In the genomic region with DNA sequence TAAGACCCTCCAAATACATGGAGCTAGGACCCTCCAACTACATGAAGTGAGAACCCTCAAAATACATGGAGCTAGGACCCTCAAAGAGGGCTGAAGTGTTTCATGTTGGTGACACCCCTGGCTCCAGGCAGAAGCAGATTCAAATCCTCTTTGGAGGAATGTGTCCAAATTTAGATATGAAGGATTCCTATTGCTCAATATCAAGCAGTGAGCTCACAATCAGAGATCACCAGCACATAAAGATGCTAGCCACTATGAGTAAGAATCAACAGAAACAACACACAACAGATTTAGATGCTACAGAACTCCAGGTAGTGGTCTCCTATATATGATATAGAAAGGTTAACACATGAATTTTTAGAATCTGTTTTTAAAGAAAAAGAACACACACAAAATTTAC, we compare ENCODE assay signal across 19 cellular contexts. TPM values are rescaled to one million over a fixed set of nuclear protein-coding genes. Genes with fewer than 3 reads are reported as not detected.
DNase-seq lines count a peak whose midpoint lies in the region; ATAC-seq, FAIRE-seq and TF ChIP-seq lines count a peak whose summit lies in the region.
"Had no signal": no experiment of that assay in that cellular context is flagged by ENCODE, and none has a peak within 500 bp of the region (broad histone marks: within the 10 kb centered on the region; RNA-seq: fewer than 3 reads in every experiment).

No MANE protein-coding gene starts in this region.

- no peaks in the 10 kb centered on the region for H3F3A ChIP-seq in GM23248 (ENCODE audit: insufficient read depth)

- DNase-seq in A549 (ENCODE audit: low read depth in 1 of 2, low spot score in 1 of 2), result no peak
- peak; percentile 63 for DNase-seq in GM23248
- DNase-seq in K562 (ENCODE audit: extremely low read depth in 1 of 4, low spot score in 3 of 4), result no peak
- peak; percentile 32 to 37 for DNase-seq in foreskin fibroblast
- no peak for DNase-seq in glomerular visceral epithelial cell (ENCODE audit: extremely low spot score)
- DNase-seq in T-helper 9 cell, result no peak
- DNase-seq in posterior vena cava (ENCODE audit: low spot score), result no peak
- DNase-seq: DMS79; H9; NCI-H1105 treated with DMSO at 0.1 percent for 48 hours; NCI-H1694; NCI-H2081 treated with DMSO at 0.1 percent for 48 hours; NCI-H510A; NCI-H748 treated with DMSO at 0.1 percent for 48 hours; NK-92 treated with Interleukin-12 subunit alpha and Interleukin-12 subunit beta, amount 100 ng/mL, for 24 hours; Peyer's patch had no signal

- POLR2A ChIA-PET in A549 (lab: Yijun Ruan, JAX) (no interaction called here), K562 (lab: Yijun Ruan, JAX) (interaction anchor here (0.6 to 1.5 kb wide), 6 partner anchors 10 to 47 kb away, joined by 3 to 5 read pairs (median 4); no protein-coding TSS in a partner anchor)

- peaks cover 4% of the 10 kb centered on the region; the same call in 1 of the 3 replicates for H3K9me3 ChIP-seq in A549
- no peaks in the 10 kb centered on the region for H3K9me3 ChIP-seq in GM23248 (ENCODE audit: low read depth)
- peaks cover 3% of the 10 kb centered on the region; the same call in 1 of the 2 replicates for H3K9me3 ChIP-seq in K562 (replicated peaks; ENCODE audit: control insufficient read depth, insufficient read depth, low read depth, low read length)
- H3K9me3 ChIP-seq: Peyer's patch had no signal

- H4K20me1 ChIP-seq in GM23248 (ENCODE audit: insufficient read depth) (no peaks in the 10 kb centered on the region), K562 (replicated peaks; ENCODE audit: control insufficient read depth, insufficient read depth, low read length) (no peaks in the 10 kb centered on the region)
- H4K20me1 ChIP-seq: BLaER1 treated with 17β-estradiol and CSF1 and Interleukin-3, amounts not matched to agents 10 nM and 100 nM had no signal

- TF ChIP-seq RAD21 in A549 (conservative IDR thresholded peaks at IDR 0.05 in 1 of 2, IDR thresholded peaks at IDR 0.05 in 1 of 2) (no peak), K562 (CRISPR knock-in tag; conservative IDR thresholded peaks at IDR 0.05 in 1 of 2, IDR thresholded peaks at IDR 0.05 in 1 of 2) (no peak)

- TF ChIP-seq EP300 in A549 (IDR thresholded peaks at IDR 0.05), result no peak
- no peak for TF ChIP-seq EP300 in K562 (IDR thresholded peaks at IDR 0.05; ENCODE audit: low read length)

- in situ Hi-C loops in GM23248 (cut with MboI) (no loop called here), K562 (cut with MboI) (no loop called here)

- H3K4me2 ChIP-seq in A549 (no peak overlapping the region), GM23248 (ENCODE audit: unreplicated experiment) (no peak overlapping the region), K562 (ENCODE audit: insufficient read depth, low read length) (no peak overlapping the region)

- H3K27me3 ChIP-seq in GM23248 (replicated peaks; ENCODE audit: insufficient read depth), result no peaks in the 10 kb centered on the region
- no peaks in the 10 kb centered on the region for H3K27me3 ChIP-seq in K562 (ENCODE audit: control insufficient read depth in 2 of 2, insufficient read depth in 2 of 2, low read length in 2 of 2)
- H3K27me3 ChIP-seq: BLaER1 treated with 17β-estradiol and CSF1 and Interleukin-3, amounts not matched to agents 10 nM and 100 nM; Peyer's patch had no signal

- no peaks in the 10 kb centered on the region for H3K9me1 ChIP-seq in K562 (ENCODE audit: control insufficient read depth, insufficient read depth, low read length)

- no peak overlapping the region for H3K27ac ChIP-seq in A549
- H3K27ac ChIP-seq in GM23248, result no peak overlapping the region
- no peak overlapping the region for H3K27ac ChIP-seq in K562 (ENCODE audit: extremely low read depth, low read depth, low read length)
- H3K27ac ChIP-seq: BLaER1 treated with 17β-estradiol and CSF1 and Interleukin-3, amounts not matched to agents 10 nM and 100 nM; Peyer's patch had no signal

- CTCF ChIA-PET in A549 (lab: Yijun Ruan, JAX) (interaction anchor here (0.5 to 5.4 kb wide), 6 partner anchors 18 to 179 kb away, joined by 3 to 50 read pairs (median 6); no protein-coding TSS in a partner anchor), K562 (lab: Yijun Ruan, JAX; ENCODE audit: low intra/inter-chr PET ratio) (no interaction called here)

- H3K9ac ChIP-seq in GM23248, result no peak overlapping the region
- no peak overlapping the region for H3K9ac ChIP-seq in K562 (ENCODE audit: insufficient read depth in 1 of 2, low read depth in 2 of 2, low read length in 2 of 2)
- H3K9ac ChIP-seq: BLaER1 treated with 17β-estradiol and CSF1 and Interleukin-3, amounts not matched to agents 10 nM and 100 nM had no signal

- H3K36me3 ChIP-seq in GM23248 (ENCODE audit: low read depth) (no peaks in the 10 kb centered on the region), K562 (ENCODE audit: control insufficient read depth, insufficient read depth, low read length) (no peaks in the 10 kb centered on the region)
- H3K36me3 ChIP-seq: BLaER1 treated with 17β-estradiol and CSF1 and Interleukin-3, amounts not matched to agents 10 nM and 100 nM; Peyer's patch had no signal

- intact Hi-C loops in K562 (cut with micrococcal nuclease), result no loop called here
- intact Hi-C loops in posterior vena cava (cut with DNase I), result no loop called here

- no TSS peak for BruUV-seq in K562 (replicated peaks; lab: Mats Ljungman, UMichigan)

- TF ChIP-seq POLR2A in A549 (IDR thresholded peaks at IDR 0.05; ENCODE audit: low read length) (no peak), K562 (conservative IDR thresholded peaks at IDR 0.05) (no peak)

- H3K4me3 ChIP-seq in A549 (no peak overlapping the region), GM23248 (no peak overlapping the region), K562 (no peak overlapping the region), foreskin fibroblast (ENCODE audit: low read depth in 1 of 2, low read length in 2 of 2) (no peak overlapping the region)
- H3K4me3 ChIP-seq: BLaER1 treated with 17β-estradiol and CSF1 and Interleukin-3, amounts not matched to agents 10 nM and 100 nM; Peyer's patch had no signal

- ATAC-seq in A549 (no peak), K562 (no peak)
- ATAC-seq: Right ventricle myocardium inferior had no signal

- H3K79me2 ChIP-seq in GM23248 (ENCODE audit: insufficient read depth), result no peaks in the 10 kb centered on the region
- H3K79me2 ChIP-seq in K562 (ENCODE audit: control insufficient read depth, insufficient read depth, low read length), result no peaks in the 10 kb centered on the region

- H2AFZ ChIP-seq in GM23248 (no peak overlapping the region), K562 (ENCODE audit: low read depth, low read length) (no peak overlapping the region)

- no peaks in the 10 kb centered on the region for H3K9me2 ChIP-seq in GM23248 (ENCODE audit: insufficient read depth)

- peaks cover 3% of the 10 kb centered on the region; the same call in 2 of the 3 replicates for H3K4me1 ChIP-seq in A549
- H3K4me1 ChIP-seq in GM23248 (ENCODE audit: insufficient read depth), result peaks cover 2% of the 10 kb centered on the region
- peaks cover under 1 to 8% of the 10 kb centered on the region in 2 experiments; a peak in 4 of 5 replicates for H3K4me1 ChIP-seq in K562 (replicated peaks in 1 of 2; ENCODE audit: control insufficient read depth in 2 of 2, insufficient read depth in 2 of 2, low read length in 2 of 2)
- H3K4me1 ChIP-seq: Peyer's patch had no signal

- TF ChIP-seq CTCF in A549 (IDR thresholded peaks at IDR 0.05), result no peak
- no peak for TF ChIP-seq CTCF in K562 (IDR thresholded peaks at IDR 0.05 in 2 of 3, conservative IDR thresholded peaks at IDR 0.05 in 1 of 3; ENCODE audit: insufficient read depth in 2 of 3, low read depth in 1 of 3, low read length in 3 of 3)
- TF ChIP-seq CTCF in foreskin fibroblast (IDR thresholded peaks at IDR 0.05; ENCODE audit: low read depth, low read length), result no peak

- FAIRE-seq in A549 (lab: Jason Lieb, UNC) (peak; percentile 43), K562 (lab: Jason Lieb, UNC) (no peak)
- FAIRE-seq: HTR-8/SVneo had no signal

RNA-seq across cellular contexts. Expression of a gene that starts 11.2 kb away (rescaled TPM):
- 3.8 and 5.8 TPM in 2 replicates for polyA plus RNA-seq in A549 (2011; rRNA removed)
- 8.7 and 11.4 TPM in 2 replicates for polyA plus RNA-seq in A549 (2012; cell fraction: cytosol; rRNA removed)
- 10.1 and 10.9 TPM in 2 replicates for polyA plus RNA-seq in A549 (2012; cell fraction: nucleus; rRNA removed)
- 5.0 to 6.6 TPM (median 6.2 TPM) in 3 replicates for polyA plus RNA-seq in A549 (2017; fragmentation: RNase III; extraction: RNeasy Plus Mini Kit Qiagen cat#74134 plus additional on column Dnase treatment)
- 2.6 and 4.4 TPM in 2 replicates for polyA minus RNA-seq in A549 (2011; rRNA and poly(A)+ RNA removed)
- 6.6 and 7.5 TPM in 2 replicates for total RNA-seq in GM23248 (2014; rRNA removed; shearing (Covaris generic))
- polyA plus RNA-seq in GM23248 (2016; fragmentation: Nextera tagmentation; extraction: Ambion mirVana), result 2.8 and 3.3 TPM in 2 replicates
- total RNA-seq in K562 (2011; cell fraction: chromatin; rRNA removed; ENCODE audit: low replicate concordance), result 21.2 and 46.4 TPM in 2 replicates
- 27.3 and 33.0 TPM in 2 replicates for total RNA-seq in K562 (2011; cell fraction: nucleolus; rRNA removed)
- 19.3 and 24.0 TPM in 2 replicates for total RNA-seq in K562 (2011; cell fraction: nucleoplasm; rRNA removed)
- 17.6 and 19.8 TPM in 2 replicates for total RNA-seq in K562 (2014; rRNA removed)
- 2.0 and 3.7 TPM in 2 replicates for total RNA-seq in K562 (2014; rRNA removed; fragmentation: Illumina TruSeq; extraction: Trizol)
- 8.9 and 10.3 TPM in 2 replicates for total RNA-seq in K562 (2015; rRNA removed; fragmentation: Illumina TruSeq; extraction: Trizol)
- total RNA-seq in K562 (2021), result 42.6 and 46.2 TPM in 2 replicates
- polyA plus RNA-seq in K562 (2011; rRNA removed), result 15.5 and 17.7 TPM in 2 replicates
- polyA plus RNA-seq in K562 (2011; cell fraction: cytosol; rRNA removed), result 18.3 and 41.7 TPM in 2 replicates
- polyA plus RNA-seq in K562 (2011; cell fraction: nucleus; rRNA removed), result 25.8 and 42.6 TPM in 2 replicates
- 15.9 and 29.1 TPM in 2 replicates for polyA plus RNA-seq in K562 (2012)
- 25.1 and 31.8 TPM in 2 replicates for polyA plus RNA-seq in K562 (2014; fragmentation: Illumina TruSeq; extraction: Trizol)
- under 1 TPM; 0.15 to 0.25 TPM for polyA plus RNA-seq in K562 (2014; fragmentation: Nextera tagmentation; extraction: Ambion mirVana)
- polyA plus RNA-seq in K562 (2014; rRNA removed), result 28.2 and 29.7 TPM in 2 replicates
- 6.1 and 11.2 TPM in 2 replicates for polyA minus RNA-seq in K562 (2011; rRNA and poly(A)+ RNA removed)
- polyA minus RNA-seq in K562 (2011; cell fraction: cytosol; rRNA and poly(A)+ RNA removed), result 22.8 and 26.0 TPM in 2 replicates
- 13.3 and 13.9 TPM in 2 replicates for polyA minus RNA-seq in K562 (2011; cell fraction: nucleus; rRNA and poly(A)+ RNA removed)
- total RNA-seq in posterior vena cava, result 10 to 100 TPM; 26.7 to 31.5 TPM

RNA-seq across cellular contexts. Expression of a gene that starts 21.5 kb away (rescaled TPM):
- polyA plus RNA-seq in A549 (2011; rRNA removed) (1.2 and 1.5 TPM in 2 replicates), A549 (2017; fragmentation: RNase III; extraction: RNeasy Plus Mini Kit Qiagen cat#74134 plus additional on column Dnase treatment) (0.98 to 2.1 TPM (median 1.9 TPM) in 3 replicates), GM23248 (2016; fragmentation: Nextera tagmentation; extraction: Ambion mirVana) (3.1 and 3.9 TPM in 2 replicates), K562 (2011; rRNA removed) (0.22 and 0.49 TPM in 2 replicates), K562 (2014; fragmentation: Illumina TruSeq; extraction: Trizol) (0.73 and 0.86 TPM in 2 replicates), K562 (2014; fragmentation: Nextera tagmentation; extraction: Ambion mirVana) (under 1 TPM; 0.27 to 0.62 TPM), K562 (2014; rRNA removed) (1.3 TPM in 2 replicates)
- 0.23 and 0.29 TPM in 2 replicates for polyA plus RNA-seq in A549 (2012; cell fraction: cytosol; rRNA removed)
- 0.22 and 0.32 TPM in 2 replicates for polyA plus RNA-seq in A549 (2012; cell fraction: nucleus; rRNA removed)
- 2.0 and 2.2 TPM in 2 replicates for polyA minus RNA-seq in A549 (2011; rRNA and poly(A)+ RNA removed)
- total RNA-seq in GM23248 (2014; rRNA removed; shearing (Covaris generic)), result 4.7 and 5.1 TPM in 2 replicates
- 4.5 and 6.1 TPM in 2 replicates for total RNA-seq in K562 (2011; cell fraction: chromatin; rRNA removed; ENCODE audit: low replicate concordance)
- total RNA-seq in K562 (2011; cell fraction: nucleolus; rRNA removed), result 4.7 and 5.5 TPM in 2 replicates
- 4.4 and 5.5 TPM in 2 replicates for total RNA-seq in K562 (2011; cell fraction: nucleoplasm; rRNA removed)
- total RNA-seq in K562 (2014; rRNA removed) (0.36 and 0.61 TPM in 2 replicates), K562 (2014; rRNA removed; fragmentation: Illumina TruSeq; extraction: Trizol) (0.35 and 0.40 TPM in 2 replicates), K562 (2015; rRNA removed; fragmentation: Illumina TruSeq; extraction: Trizol) (0.07 and 0.11 TPM in 2 replicates), K562 (2021) (0.85 and 1.0 TPM in 2 replicates), posterior vena cava (1 to 10 TPM; 5.8 to 9.5 TPM)
- 0.15 and 0.35 TPM in 2 replicates for polyA plus RNA-seq in K562 (2011; cell fraction: cytosol; rRNA removed)
- 1.4 and 1.9 TPM in 2 replicates for polyA plus RNA-seq in K562 (2011; cell fraction: nucleus; rRNA removed)
- polyA plus RNA-seq in K562 (2012), result 1.0 and 15.0 TPM in 2 replicates
- 0.28 and 0.66 TPM in 2 replicates for polyA minus RNA-seq in K562 (2011; rRNA and poly(A)+ RNA removed)
- polyA minus RNA-seq in K562 (2011; cell fraction: cytosol; rRNA and poly(A)+ RNA removed), result not detected in 2 replicates
- polyA minus RNA-seq in K562 (2011; cell fraction: nucleus; rRNA and poly(A)+ RNA removed), result 0.67 and 2.3 TPM in 2 replicates

RNA-seq across cellular contexts. Expression of a gene that starts 37.3 kb away (rescaled TPM):
- polyA plus RNA-seq in A549 (2011; rRNA removed) (17.5 and 22.3 TPM in 2 replicates), A549 (2017; fragmentation: RNase III; extraction: RNeasy Plus Mini Kit Qiagen cat#74134 plus additional on column Dnase treatment) (36.3 to 43.5 TPM (median 42.9 TPM) in 3 replicates), GM23248 (2016; fragmentation: Nextera tagmentation; extraction: Ambion mirVana) (124 and 135 TPM in 2 replicates), K562 (2011; rRNA removed) (148 and 226 TPM in 2 replicates), K562 (2014; fragmentation: Illumina TruSeq; extraction: Trizol) (92.0 and 101 TPM in 2 replicates), K562 (2014; fragmentation: Nextera tagmentation; extraction: Ambion mirVana) (1 to 10 TPM in 1 of 2 experiments, under 1 TPM in 1; 0.97 to 3.3 TPM), K562 (2014; rRNA removed) (133 and 139 TPM in 2 replicates)
- polyA plus RNA-seq in A549 (2012; cell fraction: cytosol; rRNA removed), result 44.6 and 54.6 TPM in 2 replicates
- 235 and 296 TPM in 2 replicates for polyA plus RNA-seq in A549 (2012; cell fraction: nucleus; rRNA removed)
- polyA minus RNA-seq in A549 (2011; rRNA and poly(A)+ RNA removed), result 30.0 and 30.5 TPM in 2 replicates
- total RNA-seq in GM23248 (2014; rRNA removed; shearing (Covaris generic)), result 203 and 272 TPM in 2 replicates
- 196 and 689 TPM in 2 replicates for total RNA-seq in K562 (2011; cell fraction: chromatin; rRNA removed; ENCODE audit: low replicate concordance)
- 626 and 786 TPM in 2 replicates for total RNA-seq in K562 (2011; cell fraction: nucleolus; rRNA removed)
- 287 and 362 TPM in 2 replicates for total RNA-seq in K562 (2011; cell fraction: nucleoplasm; rRNA removed)
- total RNA-seq in K562 (2014; rRNA removed) (92.7 and 125 TPM in 2 replicates), K562 (2014; rRNA removed; fragmentation: Illumina TruSeq; extraction: Trizol) (18.6 and 32.4 TPM in 2 replicates), K562 (2015; rRNA removed; fragmentation: Illumina TruSeq; extraction: Trizol) (55.1 and 55.3 TPM in 2 replicates), K562 (2021) (105 and 106 TPM in 2 replicates), posterior vena cava (100 to 1,000 TPM in 1 of 2 donors, 10 to 100 TPM in 1; 83.0 to 106 TPM)
- polyA plus RNA-seq in K562 (2011; cell fraction: cytosol; rRNA removed), result 155 and 315 TPM in 2 replicates
- polyA plus RNA-seq in K562 (2011; cell fraction: nucleus; rRNA removed), result 2,057 and 2,412 TPM in 2 replicates
- 65.8 and 82.0 TPM in 2 replicates for polyA plus RNA-seq in K562 (2012)
- 33.8 and 64.4 TPM in 2 replicates for polyA minus RNA-seq in K562 (2011; rRNA and poly(A)+ RNA removed)
- polyA minus RNA-seq in K562 (2011; cell fraction: cytosol; rRNA and poly(A)+ RNA removed), result 109 and 120 TPM in 2 replicates
- 200 TPM in 2 replicates for polyA minus RNA-seq in K562 (2011; cell fraction: nucleus; rRNA and poly(A)+ RNA removed)

RNA-seq across cellular contexts. Expression of a gene that starts 38.8 kb away (rescaled TPM):
- polyA plus RNA-seq in A549 (2011; rRNA removed) (2,791 and 4,959 TPM in 2 replicates), A549 (2017; fragmentation: RNase III; extraction: RNeasy Plus Mini Kit Qiagen cat#74134 plus additional on column Dnase treatment) (12,354 to 13,747 TPM (median 12,799 TPM) in 3 replicates), GM23248 (2016; fragmentation: Nextera tagmentation; extraction: Ambion mirVana) (10,305 and 10,611 TPM in 2 replicates), K562 (2011; rRNA removed) (692 and 749 TPM in 2 replicates), K562 (2014; fragmentation: Illumina TruSeq; extraction: Trizol) (2,369 and 3,146 TPM in 2 replicates), K562 (2014; fragmentation: Nextera tagmentation; extraction: Ambion mirVana) (100 to 1,000 TPM; 370 to 426 TPM), K562 (2014; rRNA removed) (1,104 and 1,916 TPM in 2 replicates)
- polyA plus RNA-seq in A549 (2012; cell fraction: cytosol; rRNA removed), result 6,916 and 9,060 TPM in 2 replicates
- 2,875 and 3,583 TPM in 2 replicates for polyA plus RNA-seq in A549 (2012; cell fraction: nucleus; rRNA removed)
- 2,337 and 2,680 TPM in 2 replicates for polyA minus RNA-seq in A549 (2011; rRNA and poly(A)+ RNA removed)
- total RNA-seq in GM23248 (2014; rRNA removed; shearing (Covaris generic)), result 393 and 473 TPM in 2 replicates
- total RNA-seq in K562 (2011; cell fraction: chromatin; rRNA removed; ENCODE audit: low replicate concordance), result 340 and 424 TPM in 2 replicates
- 235 and 254 TPM in 2 replicates for total RNA-seq in K562 (2011; cell fraction: nucleolus; rRNA removed)
- total RNA-seq in K562 (2011; cell fraction: nucleoplasm; rRNA removed), result 466 and 809 TPM in 2 replicates
- total RNA-seq in K562 (2014; rRNA removed) (542 and 714 TPM in 2 replicates), K562 (2014; rRNA removed; fragmentation: Illumina TruSeq; extraction: Trizol) (854 and 941 TPM in 2 replicates), K562 (2015; rRNA removed; fragmentation: Illumina TruSeq; extraction: Trizol) (794 and 802 TPM in 2 replicates), K562 (2021) (1,987 and 1,991 TPM in 2 replicates), posterior vena cava (1,000 to 10,000 TPM; 2,679 to 3,454 TPM)
- polyA plus RNA-seq in K562 (2011; cell fraction: cytosol; rRNA removed), result 753 and 1,113 TPM in 2 replicates
- 360 and 464 TPM in 2 replicates for polyA plus RNA-seq in K562 (2011; cell fraction: nucleus; rRNA removed)
- 2,840 and 5,114 TPM in 2 replicates for polyA plus RNA-seq in K562 (2012)
- polyA minus RNA-seq in K562 (2011; rRNA and poly(A)+ RNA removed), result 797 and 971 TPM in 2 replicates
- polyA minus RNA-seq in K562 (2011; cell fraction: cytosol; rRNA and poly(A)+ RNA removed), result 687 and 1,035 TPM in 2 replicates
- 101 and 228 TPM in 2 replicates for polyA minus RNA-seq in K562 (2011; cell fraction: nucleus; rRNA and poly(A)+ RNA removed)

Comparison
In these comparisons a context has a peak if more than half of its experiments do, and no peak if none do; other contexts are left out.
1. DNase-seq: peak in GM23248 (single experiment) and foreskin fibroblast (2 of 2); none in A549 (0 of 2), K562 (0 of 4), glomerular visceral epithelial cell (single experiment), T-helper 9 cell (single experiment) and posterior vena cava (single experiment).